8 cellular contexts compared by ENCODE assay signal in genomic region chr9:109012009-109012875, GRCh38. TPM values are rescaled to one million over a fixed set of nuclear protein-coding genes. Genes with fewer than 3 reads are reported as not detected.
DNase-seq lines count a peak whose midpoint lies in the region; ATAC-seq, FAIRE-seq and TF ChIP-seq lines count a peak whose summit lies in the region.

No MANE protein-coding gene starts in this region.

- no peak for TF ChIP-seq EP300 in H1 (IDR thresholded peaks at IDR 0.05; ENCODE audit: borderline replicate concordance in 1 of 2, low read depth in 2 of 2, low read length in 2 of 2)

- 9% methylated on average over 23 of the region's 29 CpGs; no CpG with 5 or more reads in 1 of the 2 experiments for WGBS in H1 (ENCODE audit: extremely low coverage in 1 of 2, insufficient coverage in 1 of 2, insufficient read length in 1 of 2, insufficient replicate concordance in 2 of 2, low coverage in 1 of 2, low lambda C conversion rate in 2 of 2, missing lambda C conversion rate in 1 of 2), 2 experiments
- under 1% methylated on average over 29 of the region's 29 CpGs for WGBS in mesenchymal stem cell

- H2AK5ac ChIP-seq in H1 (ENCODE audit: low read depth, low read length): no peak overlapping the region
- peak overlapping the region; percentile 15 for H2AK5ac ChIP-seq in mesenchymal stem cell (ENCODE audit: low read length, severe bottlenecking)

- H3K36me3 ChIP-seq in H1 (ENCODE audit: control insufficient read depth in 2 of 4, insufficient read depth in 4 of 4, low read length in 3 of 4): no peaks in the 10 kb centered on the region
- peaks cover 0 to 3% of the 10 kb centered on the region in 2 experiments for H3K36me3 ChIP-seq in mesenchymal stem cell (ENCODE audit: control insufficient read depth in 1 of 2, insufficient read depth in 2 of 2, low read depth in 1 of 2, low read length in 2 of 2)

- POLR2A ChIA-PET in activated CD4-positive, alpha-beta memory T cell treated with anti-CD3 and anti-CD28 coated beads, Interleukin-2, amount 10 ng/mL, durations not matched to agents 7 days and 5 days (lab: Charles Lee): interaction anchor here (0.6 to 2.0 kb wide), 6 partner anchors 9 to 117 kb away, joined by 3 to 10 read pairs (median 4); partner anchors contain the start of gene TMEM245
- POLR2A ChIA-PET in H1 (lab: Charles Lee; ENCODE audit: partially characterized antibody): interaction anchor here (0.5 to 1.7 kb wide), 4 partner anchors 12 to 147 kb away, joined by 3 to 7 read pairs (median 6); no protein-coding TSS in a partner anchor

- peak overlapping the region; percentile 49 to 95 (median 76); a peak in 6 of 7 replicates for H3K9ac ChIP-seq in H1 (replicated peaks in 1 of 4; ENCODE audit: extremely low read depth in 1 of 4, low read depth in 3 of 4, low read length in 3 of 4)
- H3K9ac ChIP-seq in mesenchymal stem cell (ENCODE audit: low read length): peak overlapping the region; percentile 95

- no peak overlapping the region for H2BK15ac ChIP-seq in H1 (ENCODE audit: low read length)
- peak overlapping the region; percentile 90 for H2BK15ac ChIP-seq in mesenchymal stem cell (ENCODE audit: low read depth, poor library complexity, severe bottlenecking)

- H3K27ac Mint-ChIP-seq in activated CD4-positive, alpha-beta memory T cell treated with anti-CD3 and anti-CD28 coated beads, Interleukin-2, amount 10 ng/mL, durations not matched to agents 7 days and 5 days: peak overlapping the region; percentile 48

- peak overlapping the region; percentile 38 for H3K56ac ChIP-seq in H1 (replicated peaks; ENCODE audit: insufficient read length, low read depth, low read length)

- TF ChIP-seq RAD21 in H1 (IDR thresholded peaks at IDR 0.05 in 1 of 2, conservative IDR thresholded peaks at IDR 0.05 in 1 of 2; ENCODE audit: low read depth in 2 of 2, low read length in 2 of 2): no peak

- H3K4me2 ChIP-seq in H1 (ENCODE audit: insufficient read depth in 1 of 2, low read depth in 2 of 2, low read length in 2 of 2): peak overlapping the region; percentile 78 to 93
- H3K4me2 ChIP-seq in mesenchymal stem cell (ENCODE audit: low read length, poor library complexity, severe bottlenecking): peak overlapping the region; percentile 81

- H3K79me1 ChIP-seq in H1 (ENCODE audit: low read depth, low read length) (no peaks in the 10 kb centered on the region), mesenchymal stem cell (replicated peaks; ENCODE audit: low read length, poor library complexity, severe bottlenecking) (peaks cover 5% of the 10 kb centered on the region)

- no peaks in the 10 kb centered on the region for H3K9me3 Mint-ChIP-seq in activated CD4-positive, alpha-beta memory T cell treated with anti-CD3 and anti-CD28 coated beads, Interleukin-2, amount 10 ng/mL, durations not matched to agents 7 days and 5 days

- no peak overlapping the region for H4K5ac ChIP-seq in H1 (ENCODE audit: insufficient read length, low read depth, low read length)

- no peak overlapping the region for H3K18ac ChIP-seq in H1 (ENCODE audit: extremely low read depth, low read length)
- peak overlapping the region; percentile 56 to 84 for H3K18ac ChIP-seq in mesenchymal stem cell (ENCODE audit: low read depth in 1 of 2, low read length in 2 of 2)

- H3K79me2 ChIP-seq in H1 (ENCODE audit: control insufficient read depth in 1 of 2, insufficient read depth in 2 of 2, low read length in 2 of 2): peaks cover 0 to 39% of the 10 kb centered on the region in 2 experiments; a peak in 2 of 4 replicates

- peak overlapping the region; percentile 80 to 93 (median 86) for H3K4me3 ChIP-seq in H1 (ENCODE audit: extremely low read depth in 1 of 4, insufficient read depth in 2 of 4, low read depth in 3 of 4, low read length in 4 of 4)
- peak overlapping the region; percentile 94 to 96 for H3K4me3 ChIP-seq in mesenchymal stem cell (ENCODE audit: insufficient read depth in 1 of 2, low read depth in 1 of 2, low read length in 2 of 2)

- ATAC-seq in HG02885 (IDR thresholded peaks at IDR 0.05; ENCODE audit: poor library complexity, unreplicated experiment): peak; percentile 30

- no peaks in the 10 kb centered on the region for H3K36me3 Mint-ChIP-seq in activated CD4-positive, alpha-beta memory T cell treated with anti-CD3 and anti-CD28 coated beads, Interleukin-2, amount 10 ng/mL, durations not matched to agents 7 days and 5 days (ENCODE audit: low read depth)

- H3K4me1 ChIP-seq in H1 (replicated peaks in 1 of 4; ENCODE audit: control insufficient read depth in 3 of 4, insufficient read depth in 4 of 4, low read length in 3 of 4) (peaks cover 0 to 6% (median 2%) of the 10 kb centered on the region in 4 experiments; a peak in 5 of 7 replicates), mesenchymal stem cell (ENCODE audit: control insufficient read depth, insufficient read depth, low read depth, low read length) (peaks cover 7% of the 10 kb centered on the region)

- H3K27ac ChIP-seq in H1 (ENCODE audit: low read depth, low read length): no peak overlapping the region
- H3K27ac ChIP-seq in mesenchymal stem cell (ENCODE audit: low read length, poor library complexity, severe bottlenecking): peak overlapping the region; percentile 93

- H2BK5ac ChIP-seq in H1 (ENCODE audit: low read depth, low read length) (no peak overlapping the region), mesenchymal stem cell (ENCODE audit: low read depth, low read length, poor library complexity, severe bottlenecking) (peak overlapping the region; percentile 91)

- CTCF ChIA-PET in activated CD4-positive, alpha-beta memory T cell treated with anti-CD3 and anti-CD28 coated beads, Interleukin-2, amount 10 ng/mL, durations not matched to agents 7 days and 5 days (lab: Charles Lee): interaction anchor here (1.0 kb wide), 1 partner anchor 107 kb away, joined by 3 read pairs; the partner anchor contains the start of gene TMEM245
- CTCF ChIA-PET in H1 (lab: Charles Lee; ENCODE audit: partially characterized antibody): no interaction called here

- no peak overlapping the region for H2BK20ac ChIP-seq in H1 (ENCODE audit: low read length)

- peaks cover 0 to 5% (median 2%) of the 10 kb centered on the region in 4 experiments; a peak in 1 of 7 replicates for H3K27me3 ChIP-seq in H1 (replicated peaks in 1 of 4; ENCODE audit: control insufficient read depth in 3 of 4, extremely low read depth in 1 of 4, insufficient read depth in 3 of 4, low read length in 3 of 4)
- no peaks in the 10 kb centered on the region for H3K27me3 ChIP-seq in mesenchymal stem cell (ENCODE audit: control insufficient read depth in 1 of 2, insufficient read depth in 1 of 2, low read length in 2 of 2)

- peaks cover 6 to 9% of the 10 kb centered on the region in 2 experiments for H4K20me1 ChIP-seq in H1 (replicated peaks in 1 of 2; ENCODE audit: control insufficient read depth in 1 of 2, insufficient read depth in 2 of 2, low read length in 2 of 2)

- H4K8ac ChIP-seq in H1 (ENCODE audit: extremely low read depth, insufficient read depth, low read length) (peak overlapping the region; percentile 92; the same call in 1 of the 2 replicates), mesenchymal stem cell (ENCODE audit: low read length) (peak overlapping the region; percentile 20)

- no peak overlapping the region for H2BK12ac ChIP-seq in H1 (ENCODE audit: low read depth, low read length)
- no peak overlapping the region for H2BK12ac ChIP-seq in mesenchymal stem cell (ENCODE audit: low read length in 2 of 2)

- H3K23ac ChIP-seq in H1 (ENCODE audit: insufficient read length) (no peak overlapping the region), mesenchymal stem cell (ENCODE audit: low read length in 2 of 2) (peak overlapping the region in 1 of 2 experiments; percentile 20)

- no peak overlapping the region for H2AFZ ChIP-seq in H1 (ENCODE audit: low read length)
- H2AFZ ChIP-seq in mesenchymal stem cell (ENCODE audit: low read depth, low read length): peak overlapping the region; percentile 33

- H4K91ac ChIP-seq in H1 (replicated peaks; ENCODE audit: insufficient read length, low read length) (no peak overlapping the region), mesenchymal stem cell (ENCODE audit: low read length) (no peak overlapping the region)

- FAIRE-seq in H1 (lab: Jason Lieb, UNC): no peak

- no peak overlapping the region for H3K14ac ChIP-seq in H1 (ENCODE audit: insufficient read length)
- peak overlapping the region in 1 of 2 experiments; percentile 6 for H3K14ac ChIP-seq in mesenchymal stem cell (ENCODE audit: low read length in 2 of 2)

- H3K9me3 ChIP-seq in H1 (ENCODE audit: insufficient read depth in 2 of 2, low read depth in 1 of 2, low read length in 1 of 2) (no peaks in the 10 kb centered on the region), mesenchymal stem cell (ENCODE audit: control insufficient read depth, low read length) (no peaks in the 10 kb centered on the region)

- no peak; a peak in 1 of 3 replicates for TF ChIP-seq POLR2A in H1 (IDR thresholded peaks at IDR 0.05; ENCODE audit: control extremely low read depth in 1 of 2, low read depth in 2 of 2, low read length in 2 of 2)

- no peak overlapping the region for H2BK120ac ChIP-seq in H1 (replicated peaks; ENCODE audit: low read depth, low read length)
- H2BK120ac ChIP-seq in mesenchymal stem cell (ENCODE audit: low read depth, low read length): peak overlapping the region; percentile 64

- no peak for TF ChIP-seq CTCF in H1 (IDR thresholded peaks at IDR 0.05; ENCODE audit: control extremely low read depth in 1 of 3, insufficient read depth in 1 of 3, low read depth in 1 of 3, low read length in 3 of 3)

- H3K4me3 Mint-ChIP-seq in activated CD4-positive, alpha-beta memory T cell treated with anti-CD3 and anti-CD28 coated beads, Interleukin-2, amount 10 ng/mL, durations not matched to agents 7 days and 5 days: peak overlapping the region; percentile 84

- H3K4ac ChIP-seq in H1 (replicated peaks; ENCODE audit: insufficient read length, low read depth, low read length) (no peak overlapping the region), mesenchymal stem cell (ENCODE audit: low read depth in 1 of 2, low read length in 2 of 2) (peak overlapping the region in 1 of 2 experiments; percentile 73)

- DNase-seq in NCI-H1105 treated with DMSO at 0.1 percent for 48 hours (lab: John Stamatoyannopoulos, UW): peak; percentile 16
- DNase-seq in NCI-H1105 (lab: John Stamatoyannopoulos, UW): no peak
- DNase-seq in NCI-H2227 (lab: John Stamatoyannopoulos, UW; ENCODE audit: unreplicated experiment): peak; percentile 21
- DNase-seq in activated CD4-positive, alpha-beta memory T cell treated with anti-CD3 and anti-CD28 coated beads, Interleukin-2, amount 10 ng/mL, durations not matched to agents 7 days and 5 days: peak; percentile 55
- DNase-seq in H1 (ENCODE audit: low read depth in 1 of 2, low spot score in 2 of 2): no peak
- DNase-seq in mesenchymal stem cell: peak; percentile 95
- peak; percentile 7 for DNase-seq in stimulated activated CD8-positive, alpha-beta memory T cell treated with anti-CD3 and anti-CD28 coated beads, Interleukin-15, amount 100 ng/mL, for 1 hour (ENCODE audit: low read depth)

- H3K27me3 Mint-ChIP-seq in activated CD4-positive, alpha-beta memory T cell treated with anti-CD3 and anti-CD28 coated beads, Interleukin-2, amount 10 ng/mL, durations not matched to agents 7 days and 5 days: peaks cover 2% of the 10 kb centered on the region

- peaks cover 4% of the 10 kb centered on the region for H3K23me2 ChIP-seq in H1 (ENCODE audit: low read depth, low read length)

- H3K4me1 Mint-ChIP-seq in activated CD4-positive, alpha-beta memory T cell treated with anti-CD3 and anti-CD28 coated beads, Interleukin-2, amount 10 ng/mL, durations not matched to agents 7 days and 5 days: peaks cover 34% of the 10 kb centered on the region

RNA-seq across cellular contexts. Expression of gene CTNNAL1, which starts 1.1 kb away (rescaled TPM):
- total RNA-seq in activated CD4-positive, alpha-beta memory T cell treated with anti-CD3 and anti-CD28 coated beads, Interleukin-2, amount 10 ng/mL, durations not matched to agents 7 days and 5 days: 10 to 100 TPM; 13.2 to 13.3 TPM
- 62.8 and 66.1 TPM in 2 replicates for total RNA-seq in H1 (2021; fragmentation: NEBNext Ultra II Directional; extraction: Animal tissue kit (Norgen Biotek cat#: 25700))
- polyA plus RNA-seq in H1 (2011; rRNA removed): 10.7 and 23.2 TPM in 2 replicates
- 28.5 TPM for polyA plus RNA-seq in H1 (2011; cell fraction: cytosol; rRNA removed)
- polyA plus RNA-seq in H1 (2011; cell fraction: nucleus; rRNA removed): 5.6 TPM
- 31.8 to 52.6 TPM (median 34.6 TPM) in 4 replicates for polyA plus RNA-seq in H1 (2012, experiment 1 of 2)
- polyA plus RNA-seq in H1 (2012, experiment 2 of 2): 6.2 TPM
- polyA plus RNA-seq in H1 (2013, experiment 1 of 2): 36.5 TPM
- polyA plus RNA-seq in H1 (2013, experiment 2 of 2): 34.8 TPM
- 10.6 and 19.0 TPM in 2 replicates for polyA minus RNA-seq in H1 (2011; rRNA and poly(A)+ RNA removed)
- 15.7 TPM for polyA minus RNA-seq in H1 (2011; cell fraction: cytosol; rRNA and poly(A)+ RNA removed)
- 15.8 TPM for polyA minus RNA-seq in H1 (2011; cell fraction: nucleus; rRNA and poly(A)+ RNA removed)
- 13.1 TPM for polyA plus RNA-seq in mesenchymal stem cell (2013, experiment 1 of 2)
- polyA plus RNA-seq in mesenchymal stem cell (2013, experiment 2 of 2): 12.7 TPM

Comparison
In these comparisons a context has a peak if more than half of its experiments do, and no peak if none do; other contexts are left out.
1. DNase-seq: peak in NCI-H1105 treated with DMSO at 0.1 percent for 48 hours (single experiment), NCI-H2227 (single experiment), activated CD4-positive, alpha-beta memory T cell treated with anti-CD3 and anti-CD28 coated beads, Interleukin-2, amount 10 ng/mL, durations not matched to agents 7 days and 5 days (single experiment), mesenchymal stem cell (single experiment) and stimulated activated CD8-positive, alpha-beta memory T cell treated with anti-CD3 and anti-CD28 coated beads, Interleukin-15, amount 100 ng/mL, for 1 hour (single experiment); none in NCI-H1105 (single experiment) and H1 (0 of 2).